In genomic region chr19:42266928-42267603, GRCh38 we compare ENCODE assay signal across 1 cellular context.
TF ChIP-seq lines count a peak whose summit lies in the region.

No MANE protein-coding gene starts in this region.

TF ChIP-seq in HEK293, 187 proteins besides CTCF, POLR2A, EP300 and RAD21:
- TF ChIP-seq KLF7 (tag by site-specific recombination; IDR thresholded peaks at IDR 0.05; ENCODE audit: borderline replicate concordance): 0 out of 2 replicates have a peak, but pooled peaks have one; percentile 4
- TF ChIP-seq, protein P1, sequence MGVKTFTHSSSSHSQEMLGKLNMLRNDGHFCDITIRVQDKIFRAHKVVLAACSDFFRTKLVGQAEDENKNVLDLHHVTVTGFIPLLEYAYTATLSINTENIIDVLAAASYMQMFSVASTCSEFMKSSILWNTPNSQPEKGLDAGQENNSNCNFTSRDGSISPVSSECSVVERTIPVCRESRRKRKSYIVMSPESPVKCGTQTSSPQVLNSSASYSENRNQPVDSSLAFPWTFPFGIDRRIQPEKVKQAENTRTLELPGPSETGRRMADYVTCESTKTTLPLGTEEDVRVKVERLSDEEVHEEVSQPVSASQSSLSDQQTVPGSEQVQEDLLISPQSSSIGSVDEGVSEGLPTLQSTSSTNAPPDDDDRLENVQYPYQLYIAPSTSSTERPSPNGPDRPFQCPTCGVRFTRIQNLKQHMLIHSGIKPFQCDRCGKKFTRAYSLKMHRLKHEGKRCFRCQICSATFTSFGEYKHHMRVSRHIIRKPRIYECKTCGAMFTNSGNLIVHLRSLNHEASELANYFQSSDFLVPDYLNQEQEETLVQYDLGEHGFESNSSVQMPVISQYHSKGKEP (tag by site-specific recombination; IDR thresholded peaks at IDR 0.05): 0 out of 2 replicates have a peak, but pooled peaks have one; percentile 5
